In the genomic region with DNA sequence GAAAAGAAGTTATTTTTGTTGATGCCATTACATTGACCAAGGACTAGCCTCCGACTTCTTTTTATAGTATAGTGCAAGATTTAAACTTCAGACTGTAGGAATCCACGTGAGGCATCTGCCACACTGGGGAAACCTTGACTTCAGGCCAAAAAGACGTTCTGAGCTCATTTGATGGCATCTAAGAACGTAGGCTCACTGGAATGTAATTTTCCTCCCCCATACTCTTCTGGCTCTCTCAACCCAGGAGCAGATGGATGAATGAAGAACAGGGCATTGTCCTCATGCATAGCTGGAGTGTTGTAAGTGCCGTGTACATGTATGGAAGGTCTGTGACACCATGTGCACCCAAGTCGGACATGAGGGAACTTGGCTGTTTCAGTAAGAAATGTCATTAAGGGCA, we compare ENCODE assay signal across 1 cellular context.
A peak's percentile ranks its signal among the peaks of the same experiment; 100 is the strongest.
TF ChIP-seq lines count a peak whose summit lies in the region.

No MANE protein-coding gene starts in this region.

TF ChIP-seq in SK-N-SH, 30 proteins besides CTCF, POLR2A, EP300 and RAD21:
- TF ChIP-seq, protein P1, sequence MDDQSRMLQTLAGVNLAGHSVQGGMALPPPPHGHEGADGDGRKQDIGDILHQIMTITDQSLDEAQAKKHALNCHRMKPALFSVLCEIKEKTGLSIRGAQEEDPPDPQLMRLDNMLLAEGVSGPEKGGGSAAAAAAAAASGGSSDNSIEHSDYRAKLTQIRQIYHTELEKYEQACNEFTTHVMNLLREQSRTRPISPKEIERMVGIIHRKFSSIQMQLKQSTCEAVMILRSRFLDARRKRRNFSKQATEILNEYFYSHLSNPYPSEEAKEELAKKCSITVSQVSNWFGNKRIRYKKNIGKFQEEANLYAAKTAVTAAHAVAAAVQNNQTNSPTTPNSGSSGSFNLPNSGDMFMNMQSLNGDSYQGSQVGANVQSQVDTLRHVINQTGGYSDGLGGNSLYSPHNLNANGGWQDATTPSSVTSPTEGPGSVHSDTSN (IDR thresholded peaks at IDR 0.05): 0 out of 2 replicates have a peak, but pooled peaks have one; percentile 5
- peak; percentile 47; the same call in 1 of the 2 replicates for TF ChIP-seq NFIC (IDR thresholded peaks at IDR 0.05; ENCODE audit: borderline replicate concordance)
- TF ChIP-seq TCF12 (IDR thresholded peaks at IDR 0.05): peak; percentile 27; the same call in 1 of the 2 replicates
